In the genomic region with DNA sequence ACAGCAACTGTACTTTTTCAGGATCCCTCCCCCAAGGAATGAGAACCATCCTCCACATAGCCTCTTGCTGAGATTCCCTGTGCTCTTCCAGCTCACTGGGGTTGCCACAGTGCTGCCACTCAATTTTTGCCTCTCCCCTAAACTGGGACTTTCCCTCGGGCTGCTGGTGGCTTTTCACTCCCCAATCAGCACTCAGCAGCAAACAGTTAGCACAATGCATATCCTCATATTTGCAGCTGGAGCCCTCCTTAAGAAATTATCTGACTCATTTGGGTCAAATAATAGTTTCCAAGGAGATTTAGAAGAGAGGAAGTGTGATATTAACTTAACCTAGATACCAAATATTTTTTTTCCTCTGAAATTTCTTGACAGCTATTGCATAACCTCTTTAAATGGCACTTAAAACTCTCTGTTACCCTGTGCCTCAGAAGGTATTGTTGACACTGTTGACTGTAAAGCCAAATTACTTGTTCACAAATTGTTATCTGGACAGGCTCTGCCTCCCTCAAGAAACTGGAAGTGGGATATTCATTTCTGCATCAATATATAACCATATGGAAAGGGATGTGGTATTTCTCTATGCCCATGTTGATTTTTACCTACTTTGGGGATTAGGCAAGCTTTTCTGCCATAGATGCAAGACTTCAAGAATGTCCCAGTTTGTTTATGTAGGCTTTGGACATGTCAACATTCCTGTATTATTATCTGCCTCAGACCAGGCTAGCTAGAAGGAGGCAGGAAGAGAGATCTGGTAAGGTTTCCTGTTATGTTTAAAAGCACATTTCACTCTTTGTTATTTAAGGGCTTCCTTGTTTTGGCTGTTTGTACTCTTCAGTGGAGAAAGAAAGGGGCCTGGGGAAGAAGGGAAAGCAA, we compare ENCODE assay signal across 8 cellular contexts. TPM values are rescaled to one million over a fixed set of nuclear protein-coding genes. Genes with fewer than 3 reads are reported as not detected.
DNase-seq lines count a peak whose midpoint lies in the region; ATAC-seq, FAIRE-seq and TF ChIP-seq lines count a peak whose summit lies in the region.

No MANE protein-coding gene starts in this region.

- peaks cover 77% of the 10 kb centered on the region for H3K36me3 ChIP-seq in SJSA1
- peaks cover 53% of the 10 kb centered on the region for H3K36me3 ChIP-seq in endodermal cell (ENCODE audit: control insufficient read depth, insufficient read depth, low read length)
- H3K36me3 ChIP-seq in pancreas: no peaks in the 10 kb centered on the region
- peaks cover 9% of the 10 kb centered on the region; the same call in 1 of the 2 replicates for H3K36me3 ChIP-seq in WERI-Rb-1

- H3K9me3 ChIP-seq in SJSA1 (replicated peaks) (no peaks in the 10 kb centered on the region), endodermal cell (ENCODE audit: control insufficient read depth, low read length) (no peaks in the 10 kb centered on the region), pancreas (no peaks in the 10 kb centered on the region), WERI-Rb-1 (ENCODE audit: severe bottlenecking) (no peaks in the 10 kb centered on the region)

- DNase-seq in SJSA1 (ENCODE audit: low read depth in 1 of 2, low spot score in 2 of 2): peak; percentile 75 to 90
- no peak for DNase-seq in endodermal cell
- DNase-seq in pancreas: no peak
- no peak for DNase-seq in NCI-H2081 (lab: John Stamatoyannopoulos, UW)
- DNase-seq in WERI-Rb-1: no peak
- no peak for DNase-seq in effector CD4-positive, alpha-beta T cell

- H3K27me3 Mint-ChIP-seq in endodermal cell (ENCODE audit: insufficient read depth): no peaks in the 10 kb centered on the region

- H3K27me3 ChIP-seq in SJSA1 (replicated peaks) (no peaks in the 10 kb centered on the region), endodermal cell (ENCODE audit: control insufficient read depth, insufficient read depth, low read length, poor library complexity, severe bottlenecking) (no peaks in the 10 kb centered on the region), pancreas (no peaks in the 10 kb centered on the region), WERI-Rb-1 (ENCODE audit: insufficient read depth, low read depth, severe bottlenecking) (no peaks in the 10 kb centered on the region)

- ATAC-seq in GM18907 (IDR thresholded peaks at IDR 0.05; ENCODE audit: unreplicated experiment) (peak; percentile 87), HG02840 (IDR thresholded peaks at IDR 0.05; ENCODE audit: low FRiP score, unreplicated experiment) (peak; percentile 71), pancreas (peak; percentile 48 to 79 (median 76))

- no peak overlapping the region for H3K4me3 Mint-ChIP-seq in endodermal cell

- H3K4me3 ChIP-seq in SJSA1 (no peak overlapping the region), endodermal cell (ENCODE audit: low read length) (no peak overlapping the region), pancreas (no peak overlapping the region), WERI-Rb-1 (ENCODE audit: low read depth, low read length) (no peak overlapping the region)

- no peaks in the 10 kb centered on the region for H3K9me3 Mint-ChIP-seq in endodermal cell

- H3K4me1 ChIP-seq in SJSA1 (replicated peaks) (peaks cover 73% of the 10 kb centered on the region), endodermal cell (ENCODE audit: control insufficient read depth, insufficient read depth, low read length) (peaks cover 3% of the 10 kb centered on the region), pancreas (peaks cover 5 to 20% (median 8%) of the 10 kb centered on the region in 3 donors)

- WGBS in endodermal cell (ENCODE audit: insufficient coverage in 1 of 2, insufficient read length in 1 of 2), 2 experiments: 50 to 69% methylated on average over 1 of the region's 1 CpG
- 47 to 52% methylated on average over 1 of the region's 1 CpG for WGBS in pancreas, 2 donors

- H3K4me1 Mint-ChIP-seq in endodermal cell: peaks cover 50% of the 10 kb centered on the region

- peak overlapping the region; percentile 52 for H3K27ac Mint-ChIP-seq in endodermal cell

- FAIRE-seq in pancreas (lab: Jason Lieb, UNC): no peak

- TF ChIP-seq CTCF in endodermal cell (conservative IDR thresholded peaks at IDR 0.05) (no peak), pancreas (IDR thresholded peaks at IDR 0.05) (no peak), WERI-Rb-1 (IDR thresholded peaks at IDR 0.05; ENCODE audit: low read depth, low read length) (no peak)

- H3K27ac ChIP-seq in SJSA1 (peak overlapping the region; percentile 87), endodermal cell (ENCODE audit: low read depth, low read length) (peak overlapping the region; percentile 74), pancreas (peak overlapping the region in 1 of 4 donors; percentile 5), WERI-Rb-1 (no peak overlapping the region)

- intact Hi-C loops in pancreas (cut with DNase I): no loop called here

- H3K36me3 Mint-ChIP-seq in endodermal cell (ENCODE audit: low read depth): peaks cover 23% of the 10 kb centered on the region

- H3K9ac ChIP-seq in endodermal cell (ENCODE audit: extremely low read depth, low read length, poor library complexity, severe bottlenecking): no peak overlapping the region

RNA-seq across cellular contexts. Expression of a gene that starts 58.0 kb away (rescaled TPM):
- 255 and 283 TPM in 2 replicates for total RNA-seq in SJSA1 (2014; rRNA removed; shearing (Covaris generic))
- total RNA-seq in endodermal cell (100 to 1,000 TPM; 102 to 116 TPM), pancreas (10 to 100 TPM; 18.6 to 48.9 (median 28.9) TPM)
- 130 TPM for polyA plus RNA-seq in endodermal cell (2013, experiment 1 of 2)
- polyA plus RNA-seq in endodermal cell (2013, experiment 2 of 2): 129 TPM
- 10 to 100 TPM; 11.6 to 13.6 TPM for polyA plus RNA-seq in pancreas

Comparison
In these comparisons a context has a peak if more than half of its experiments do, and no peak if none do; other contexts are left out.
1. DNase-seq: peak in SJSA1 (2 of 2); none in endodermal cell (single experiment), pancreas (0 of 6), NCI-H2081 (0 of 2), WERI-Rb-1 (single experiment) and effector CD4-positive, alpha-beta T cell (single experiment).
2. Peak in every context shown above with its lines, with median percentiles within 50 percentile points of each other: ATAC-seq.